In the genomic region with DNA sequence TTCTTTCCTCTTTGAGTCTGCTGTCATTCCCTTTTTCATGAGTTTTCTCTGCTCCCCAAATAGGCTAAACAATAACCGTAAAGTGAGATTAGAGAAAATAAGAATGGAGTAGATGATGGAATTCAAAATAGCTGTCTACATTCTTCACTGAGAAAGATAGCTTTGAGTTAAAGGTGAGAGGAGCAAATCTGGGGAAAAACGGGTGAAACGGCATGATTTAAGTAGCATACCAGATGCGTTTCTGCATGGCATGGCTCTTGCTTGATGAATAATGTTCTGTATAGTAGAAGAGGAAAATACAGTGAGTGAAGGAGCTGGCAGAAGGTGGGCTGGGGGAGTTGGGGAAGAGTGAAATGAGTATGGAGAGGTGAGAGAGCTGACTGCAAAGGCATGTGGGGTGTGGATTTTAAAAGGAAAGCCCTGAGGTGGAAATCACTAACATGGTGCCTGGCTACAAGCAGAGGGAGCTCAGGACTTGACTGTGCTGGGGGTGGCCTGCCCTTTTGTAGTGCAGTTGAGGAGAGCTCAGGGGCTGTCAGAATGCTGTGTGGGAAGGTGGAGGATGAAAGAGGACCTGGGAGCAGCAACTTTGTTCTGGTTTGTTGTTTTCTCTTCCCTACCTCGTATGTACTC, we compare ENCODE assay signal across 11 cellular contexts. TPM values are rescaled to one million over a fixed set of nuclear protein-coding genes. Genes with fewer than 3 reads are reported as not detected.
DNase-seq lines count a peak whose midpoint lies in the region; ATAC-seq, FAIRE-seq and TF ChIP-seq lines count a peak whose summit lies in the region.
"Had no signal": no experiment of that assay in that cellular context is flagged by ENCODE, and none has a peak within 500 bp of the region (broad histone marks: within the 10 kb centered on the region; RNA-seq: fewer than 3 reads in every experiment).

No MANE protein-coding gene starts in this region.

- peaks cover 25% of the 10 kb centered on the region for H3K36me3 Mint-ChIP-seq in dendritic cell treated with granulocyte-macrophage colony-stimulating factor and Interleukin-4, amounts not matched to agents 40 ng/mL and 50 ng/mL, for 4 days (ENCODE audit: low read depth)

- H3K9ac ChIP-seq in HUES48 (ENCODE audit: low read depth, low read length) (no peak overlapping the region), neural cell (ENCODE audit: low read length) (no peak overlapping the region)

- H3K4me2 ChIP-seq in neural cell (ENCODE audit: low read length), result no peak overlapping the region

- no peak overlapping the region for H2AFZ ChIP-seq in neural cell (ENCODE audit: low read depth, low read length)

- H3K27ac Mint-ChIP-seq in dendritic cell treated with granulocyte-macrophage colony-stimulating factor and Interleukin-4, amounts not matched to agents 40 ng/mL and 50 ng/mL, for 4 days, result peak overlapping the region; percentile 4

- peak overlapping the region; percentile 71 for H3K27ac ChIP-seq in HUES48 (ENCODE audit: low read depth, low read length)
- H3K27ac ChIP-seq in neural cell (ENCODE audit: low read length), result peak overlapping the region; percentile 34

- TF ChIP-seq CTCF in neural cell (IDR thresholded peaks at IDR 0.05; ENCODE audit: poor library complexity, severe bottlenecking), result no peak

- H3F3A ChIP-seq in neural cell (ENCODE audit: insufficient read depth, low read length, poor library complexity, severe bottlenecking), result peaks cover 6% of the 10 kb centered on the region

- H3K4me1 ChIP-seq in HUES48 (ENCODE audit: control insufficient read depth, insufficient read depth, low read length), result peaks cover 31% of the 10 kb centered on the region

- no peak for FAIRE-seq in frontal cortex (lab: Jason Lieb, UNC)

- H3K4me3 Mint-ChIP-seq in dendritic cell treated with granulocyte-macrophage colony-stimulating factor and Interleukin-4, amounts not matched to agents 40 ng/mL and 50 ng/mL, for 4 days, result no peak overlapping the region

- intact Hi-C loops in dendritic cell treated with granulocyte-macrophage colony-stimulating factor and Interleukin-4, amounts not matched to agents 40 ng/mL and 50 ng/mL, for 4 days (cut with micrococcal nuclease), result no loop called here

- no peak overlapping the region for H3K4me3 ChIP-seq in HUES48 (ENCODE audit: low read depth, low read length)
- H3K4me3 ChIP-seq in neural cell (ENCODE audit: low read length), result no peak overlapping the region

- no peak for ATAC-seq in HG02623 (IDR thresholded peaks at IDR 0.05; ENCODE audit: unreplicated experiment)

- no peaks in the 10 kb centered on the region for H3K36me3 ChIP-seq in HUES48 (ENCODE audit: control insufficient read depth, insufficient read depth, low read length)
- no peaks in the 10 kb centered on the region for H3K36me3 ChIP-seq in neural cell (ENCODE audit: insufficient read depth, low read length)

- TF ChIP-seq EP300 in neural cell (conservative IDR thresholded peaks at IDR 0.05; ENCODE audit: poor library complexity, severe bottlenecking), result no peak

- H3K9me3 ChIP-seq in HUES48 (ENCODE audit: control insufficient read depth, insufficient read depth, low read length) (no peaks in the 10 kb centered on the region), neural cell (ENCODE audit: low read length) (no peaks in the 10 kb centered on the region)

- no peaks in the 10 kb centered on the region for H4K20me1 ChIP-seq in neural cell (ENCODE audit: insufficient read depth)

- peaks cover 61% of the 10 kb centered on the region for H3K79me2 ChIP-seq in neural cell (replicated peaks; ENCODE audit: insufficient read depth, low read length)

- no peak for TF ChIP-seq RAD21 in neural cell (conservative IDR thresholded peaks at IDR 0.05)

- no peaks in the 10 kb centered on the region for H3K27me3 ChIP-seq in HUES48 (ENCODE audit: control insufficient read depth, insufficient read depth, low read length)
- no peaks in the 10 kb centered on the region for H3K27me3 ChIP-seq in neural cell (ENCODE audit: insufficient read depth, low read depth, low read length)

- H3K9me2 ChIP-seq in neural cell (ENCODE audit: insufficient read depth, low read length), result no peaks in the 10 kb centered on the region

- DNase-seq in Ammon's horn (ENCODE audit: low spot score) (peak; percentile 15), frontal cortex (ENCODE audit: low spot score in 2 of 2) (no peak), NCI-H1092 (lab: John Stamatoyannopoulos, UW) (no peak), medulla oblongata (ENCODE audit: extremely low spot score) (no peak)
- DNase-seq: activated CD4-positive, alpha-beta T cell treated with anti-CD3 and anti-CD28 coated beads, Interleukin-2, amount 50 U/mL, for 4 hours; EL; NCI-H446 had no signal

- no peaks in the 10 kb centered on the region for H3K9me3 Mint-ChIP-seq in dendritic cell treated with granulocyte-macrophage colony-stimulating factor and Interleukin-4, amounts not matched to agents 40 ng/mL and 50 ng/mL, for 4 days

- H3K27me3 Mint-ChIP-seq in dendritic cell treated with granulocyte-macrophage colony-stimulating factor and Interleukin-4, amounts not matched to agents 40 ng/mL and 50 ng/mL, for 4 days, result no peaks in the 10 kb centered on the region

- H3K4me1 Mint-ChIP-seq in dendritic cell treated with granulocyte-macrophage colony-stimulating factor and Interleukin-4, amounts not matched to agents 40 ng/mL and 50 ng/mL, for 4 days (ENCODE audit: low read depth), result peaks cover 28% of the 10 kb centered on the region

TF ChIP-seq in neural cell, 6 proteins besides CTCF, POLR2A, EP300 and RAD21:
- TF ChIP-seq TAF1 (IDR thresholded peaks at IDR 0.05; ENCODE audit: low read depth) (no peak), SMC3 (conservative IDR thresholded peaks at IDR 0.05; ENCODE audit: poor library complexity) (no peak), REST (IDR thresholded peaks at IDR 0.05; ENCODE audit: borderline replicate concordance) (no peak), POLR2AphosphoS5 (IDR thresholded peaks at IDR 0.05) (peak; percentile 6), EZH2 (IDR thresholded peaks at IDR 0.05; ENCODE audit: borderline replicate concordance, insufficient read depth, low read length, poor library complexity, severe bottlenecking) (no peak)

RNA-seq across cellular contexts. Expression of gene BICRAL, which starts 8.8 kb away (rescaled TPM):
- polyA plus RNA-seq in neural cell, result 6.7 and 8.2 TPM in 2 replicates
- 27.8 and 34.5 TPM in 2 replicates for polyA minus RNA-seq in neural cell
- total RNA-seq in frontal cortex, result 23.2 TPM

RNA-seq across cellular contexts. Expression of gene TBCC, which starts 44.8 kb away (rescaled TPM):
- 112 and 125 TPM in 2 replicates for polyA plus RNA-seq in neural cell
- polyA minus RNA-seq in neural cell, result 97.4 and 111 TPM in 2 replicates
- total RNA-seq in frontal cortex, result 79.1 TPM
